Comparison of ENCODE assay signal across 1 cellular context in the genomic region with DNA sequence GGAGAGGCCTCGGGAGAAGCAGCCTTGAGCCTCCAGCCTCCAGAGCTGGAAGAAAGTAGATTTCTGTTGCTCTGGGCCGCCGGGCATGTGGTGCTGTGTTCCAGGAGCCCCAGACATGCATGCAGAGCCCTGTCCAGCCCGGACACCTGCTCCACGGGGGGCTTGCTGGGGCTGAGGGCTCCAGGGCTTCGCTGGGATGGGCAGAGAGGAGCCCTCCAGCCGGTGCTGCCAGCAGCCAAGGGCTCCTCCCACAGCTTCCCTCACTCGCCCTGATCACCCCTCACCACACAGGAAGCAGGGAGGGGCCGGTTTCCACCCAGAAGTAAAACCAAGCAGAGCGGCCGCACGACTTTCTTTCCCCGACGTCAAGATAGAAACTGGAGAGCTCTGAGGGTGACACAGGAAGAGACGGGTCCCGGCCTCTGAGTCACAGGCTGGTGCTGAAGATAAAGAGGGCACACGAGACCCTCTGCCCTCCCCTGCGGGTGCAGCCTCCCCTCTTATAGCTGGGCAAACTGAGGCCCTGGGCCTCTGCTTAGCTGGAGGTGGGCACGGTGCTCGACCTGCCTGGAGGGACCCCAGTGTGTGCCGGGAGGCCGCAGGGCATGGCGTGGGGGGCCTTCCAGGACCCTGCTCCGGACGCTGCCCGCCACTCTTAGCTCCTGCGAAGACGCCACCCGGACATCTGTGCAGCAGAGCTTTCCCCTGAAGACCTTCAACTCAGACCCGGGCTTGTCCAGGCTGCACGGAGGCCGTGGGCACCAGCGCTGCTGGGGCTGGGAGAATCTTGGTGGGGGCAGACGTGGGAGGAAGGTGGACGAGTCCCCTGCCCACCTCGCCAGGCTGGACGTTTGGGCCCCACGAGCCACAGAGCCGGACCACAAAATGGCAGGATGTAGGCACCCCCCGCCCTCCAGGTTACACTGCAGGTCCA.
TF ChIP-seq lines count a peak whose summit lies in the region.

No MANE protein-coding gene starts in this region.

TF ChIP-seq in GM12878, 131 proteins besides CTCF, POLR2A, EP300 and RAD21 (continues in another document):
- peak; percentile 87 for TF ChIP-seq EED (IDR thresholded peaks at IDR 0.05; ENCODE audit: low read depth)
- TF ChIP-seq CREB1 (IDR thresholded peaks at IDR 0.05; ENCODE audit: low read depth): peak; percentile 73
- TF ChIP-seq, protein P1, sequence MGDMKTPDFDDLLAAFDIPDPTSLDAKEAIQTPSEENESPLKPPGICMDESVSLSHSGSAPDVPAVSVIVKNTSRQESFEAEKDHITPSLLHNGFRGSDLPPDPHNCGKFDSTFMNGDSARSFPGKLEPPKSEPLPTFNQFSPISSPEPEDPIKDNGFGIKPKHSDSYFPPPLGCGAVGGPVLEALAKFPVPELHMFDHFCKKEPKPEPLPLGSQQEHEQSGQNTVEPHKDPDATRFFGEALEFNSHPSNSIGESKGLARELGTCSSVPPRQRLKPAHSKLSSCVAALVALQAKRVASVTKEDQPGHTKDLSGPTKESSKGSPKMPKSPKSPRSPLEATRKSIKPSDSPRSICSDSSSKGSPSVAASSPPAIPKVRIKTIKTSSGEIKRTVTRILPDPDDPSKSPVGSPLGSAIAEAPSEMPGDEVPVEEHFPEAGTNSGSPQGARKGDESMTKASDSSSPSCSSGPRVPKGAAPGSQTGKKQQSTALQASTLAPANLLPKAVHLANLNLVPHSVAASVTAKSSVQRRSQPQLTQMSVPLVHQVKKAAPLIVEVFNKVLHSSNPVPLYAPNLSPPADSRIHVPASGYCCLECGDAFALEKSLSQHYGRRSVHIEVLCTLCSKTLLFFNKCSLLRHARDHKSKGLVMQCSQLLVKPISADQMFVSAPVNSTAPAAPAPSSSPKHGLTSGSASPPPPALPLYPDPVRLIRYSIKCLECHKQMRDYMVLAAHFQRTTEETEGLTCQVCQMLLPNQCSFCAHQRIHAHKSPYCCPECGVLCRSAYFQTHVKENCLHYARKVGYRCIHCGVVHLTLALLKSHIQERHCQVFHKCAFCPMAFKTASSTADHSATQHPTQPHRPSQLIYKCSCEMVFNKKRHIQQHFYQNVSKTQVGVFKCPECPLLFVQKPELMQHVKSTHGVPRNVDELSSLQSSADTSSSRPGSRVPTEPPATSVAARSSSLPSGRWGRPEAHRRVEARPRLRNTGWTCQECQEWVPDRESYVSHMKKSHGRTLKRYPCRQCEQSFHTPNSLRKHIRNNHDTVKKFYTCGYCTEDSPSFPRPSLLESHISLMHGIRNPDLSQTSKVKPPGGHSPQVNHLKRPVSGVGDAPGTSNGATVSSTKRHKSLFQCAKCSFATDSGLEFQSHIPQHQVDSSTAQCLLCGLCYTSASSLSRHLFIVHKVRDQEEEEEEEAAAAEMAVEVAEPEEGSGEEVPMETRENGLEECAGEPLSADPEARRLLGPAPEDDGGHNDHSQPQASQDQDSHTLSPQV (IDR thresholded peaks at IDR 0.05): 0 out of 2 replicates have a peak, but pooled peaks have one; percentile 34
- TF ChIP-seq NFIC (IDR thresholded peaks at IDR 0.05; ENCODE audit: low read depth, low read length): peak; percentile 71; the same call in 1 of the 2 replicates
- peak; percentile 69; the same call in 1 of the 2 replicates for TF ChIP-seq MTA3 (IDR thresholded peaks at IDR 0.05; ENCODE audit: borderline replicate concordance, low read length)
- TF ChIP-seq MTA2 (IDR thresholded peaks at IDR 0.05; ENCODE audit: low read depth): peak; percentile 81
- TF ChIP-seq POLR2AphosphoS2 (IDR thresholded peaks at IDR 0.05; ENCODE audit: low read depth, low read length): no peak
- TF ChIP-seq, protein P2, sequence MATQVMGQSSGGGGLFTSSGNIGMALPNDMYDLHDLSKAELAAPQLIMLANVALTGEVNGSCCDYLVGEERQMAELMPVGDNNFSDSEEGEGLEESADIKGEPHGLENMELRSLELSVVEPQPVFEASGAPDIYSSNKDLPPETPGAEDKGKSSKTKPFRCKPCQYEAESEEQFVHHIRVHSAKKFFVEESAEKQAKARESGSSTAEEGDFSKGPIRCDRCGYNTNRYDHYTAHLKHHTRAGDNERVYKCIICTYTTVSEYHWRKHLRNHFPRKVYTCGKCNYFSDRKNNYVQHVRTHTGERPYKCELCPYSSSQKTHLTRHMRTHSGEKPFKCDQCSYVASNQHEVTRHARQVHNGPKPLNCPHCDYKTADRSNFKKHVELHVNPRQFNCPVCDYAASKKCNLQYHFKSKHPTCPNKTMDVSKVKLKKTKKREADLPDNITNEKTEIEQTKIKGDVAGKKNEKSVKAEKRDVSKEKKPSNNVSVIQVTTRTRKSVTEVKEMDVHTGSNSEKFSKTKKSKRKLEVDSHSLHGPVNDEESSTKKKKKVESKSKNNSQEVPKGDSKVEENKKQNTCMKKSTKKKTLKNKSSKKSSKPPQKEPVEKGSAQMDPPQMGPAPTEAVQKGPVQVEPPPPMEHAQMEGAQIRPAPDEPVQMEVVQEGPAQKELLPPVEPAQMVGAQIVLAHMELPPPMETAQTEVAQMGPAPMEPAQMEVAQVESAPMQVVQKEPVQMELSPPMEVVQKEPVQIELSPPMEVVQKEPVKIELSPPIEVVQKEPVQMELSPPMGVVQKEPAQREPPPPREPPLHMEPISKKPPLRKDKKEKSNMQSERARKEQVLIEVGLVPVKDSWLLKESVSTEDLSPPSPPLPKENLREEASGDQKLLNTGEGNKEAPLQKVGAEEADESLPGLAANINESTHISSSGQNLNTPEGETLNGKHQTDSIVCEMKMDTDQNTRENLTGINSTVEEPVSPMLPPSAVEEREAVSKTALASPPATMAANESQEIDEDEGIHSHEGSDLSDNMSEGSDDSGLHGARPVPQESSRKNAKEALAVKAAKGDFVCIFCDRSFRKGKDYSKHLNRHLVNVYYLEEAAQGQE (IDR thresholded peaks at IDR 0.05; ENCODE audit: low read depth, low read length): peak; percentile 37; the same call in 1 of the 2 replicates
- TF ChIP-seq ETV6 (conservative IDR thresholded peaks at IDR 0.05 in 1 of 2, IDR thresholded peaks at IDR 0.05 in 1 of 2; ENCODE audit: borderline replicate concordance in 1 of 2, low read depth in 1 of 2): peak in 1 of 2 experiments; percentile 98; a peak in 2 of 4 replicates
- TF ChIP-seq HDGF (IDR thresholded peaks at IDR 0.05): peak; percentile 88
- peak; percentile 84 for TF ChIP-seq ATF7 (IDR thresholded peaks at IDR 0.05; ENCODE audit: low read depth)
- TF ChIP-seq, protein P3, sequence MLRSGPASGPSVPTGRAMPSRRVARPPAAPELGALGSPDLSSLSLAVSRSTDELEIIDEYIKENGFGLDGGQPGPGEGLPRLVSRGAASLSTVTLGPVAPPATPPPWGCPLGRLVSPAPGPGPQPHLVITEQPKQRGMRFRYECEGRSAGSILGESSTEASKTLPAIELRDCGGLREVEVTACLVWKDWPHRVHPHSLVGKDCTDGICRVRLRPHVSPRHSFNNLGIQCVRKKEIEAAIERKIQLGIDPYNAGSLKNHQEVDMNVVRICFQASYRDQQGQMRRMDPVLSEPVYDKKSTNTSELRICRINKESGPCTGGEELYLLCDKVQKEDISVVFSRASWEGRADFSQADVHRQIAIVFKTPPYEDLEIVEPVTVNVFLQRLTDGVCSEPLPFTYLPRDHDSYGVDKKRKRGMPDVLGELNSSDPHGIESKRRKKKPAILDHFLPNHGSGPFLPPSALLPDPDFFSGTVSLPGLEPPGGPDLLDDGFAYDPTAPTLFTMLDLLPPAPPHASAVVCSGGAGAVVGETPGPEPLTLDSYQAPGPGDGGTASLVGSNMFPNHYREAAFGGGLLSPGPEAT (IDR thresholded peaks at IDR 0.05; ENCODE audit: low read depth): peak; percentile 83
- peak; percentile 5; the same call in 1 of the 2 replicates for TF ChIP-seq SMC3 (IDR thresholded peaks at IDR 0.05; ENCODE audit: borderline replicate concordance, low read length)
- no peak for TF ChIP-seq HDAC2 (IDR thresholded peaks at IDR 0.05)
- peak; percentile 67; the same call in 1 of the 2 replicates for TF ChIP-seq MXI1 (IDR thresholded peaks at IDR 0.05; ENCODE audit: low read depth, low read length)
- peak; percentile 69; the same call in 1 of the 2 replicates for TF ChIP-seq MEF2A (IDR thresholded peaks at IDR 0.05; ENCODE audit: insufficient read depth, low read depth, low read length)
- TF ChIP-seq, protein P4, sequence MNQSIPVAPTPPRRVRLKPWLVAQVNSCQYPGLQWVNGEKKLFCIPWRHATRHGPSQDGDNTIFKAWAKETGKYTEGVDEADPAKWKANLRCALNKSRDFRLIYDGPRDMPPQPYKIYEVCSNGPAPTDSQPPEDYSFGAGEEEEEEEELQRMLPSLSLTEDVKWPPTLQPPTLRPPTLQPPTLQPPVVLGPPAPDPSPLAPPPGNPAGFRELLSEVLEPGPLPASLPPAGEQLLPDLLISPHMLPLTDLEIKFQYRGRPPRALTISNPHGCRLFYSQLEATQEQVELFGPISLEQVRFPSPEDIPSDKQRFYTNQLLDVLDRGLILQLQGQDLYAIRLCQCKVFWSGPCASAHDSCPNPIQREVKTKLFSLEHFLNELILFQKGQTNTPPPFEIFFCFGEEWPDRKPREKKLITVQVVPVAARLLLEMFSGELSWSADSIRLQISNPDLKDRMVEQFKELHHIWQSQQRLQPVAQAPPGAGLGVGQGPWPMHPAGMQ (IDR thresholded peaks at IDR 0.05; ENCODE audit: borderline replicate concordance): no peak
- peak; percentile 78 for TF ChIP-seq MEF2B (IDR thresholded peaks at IDR 0.05; ENCODE audit: partially characterized antibody, poor library complexity, severe bottlenecking)
- peak; percentile 95 for TF ChIP-seq IKZF1 (conservative IDR thresholded peaks at IDR 0.05)
- no peak for TF ChIP-seq RBBP5 (conservative IDR thresholded peaks at IDR 0.05)
- TF ChIP-seq SMAD1 (IDR thresholded peaks at IDR 0.05; ENCODE audit: low read depth, partially characterized antibody): no peak
- TF ChIP-seq, protein P5, sequence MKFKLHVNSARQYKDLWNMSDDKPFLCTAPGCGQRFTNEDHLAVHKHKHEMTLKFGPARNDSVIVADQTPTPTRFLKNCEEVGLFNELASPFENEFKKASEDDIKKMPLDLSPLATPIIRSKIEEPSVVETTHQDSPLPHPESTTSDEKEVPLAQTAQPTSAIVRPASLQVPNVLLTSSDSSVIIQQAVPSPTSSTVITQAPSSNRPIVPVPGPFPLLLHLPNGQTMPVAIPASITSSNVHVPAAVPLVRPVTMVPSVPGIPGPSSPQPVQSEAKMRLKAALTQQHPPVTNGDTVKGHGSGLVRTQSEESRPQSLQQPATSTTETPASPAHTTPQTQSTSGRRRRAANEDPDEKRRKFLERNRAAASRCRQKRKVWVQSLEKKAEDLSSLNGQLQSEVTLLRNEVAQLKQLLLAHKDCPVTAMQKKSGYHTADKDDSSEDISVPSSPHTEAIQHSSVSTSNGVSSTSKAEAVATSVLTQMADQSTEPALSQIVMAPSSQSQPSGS (IDR thresholded peaks at IDR 0.05; ENCODE audit: low read length): no peak; the same call in 1 of the 2 replicates
- TF ChIP-seq, protein P6, sequence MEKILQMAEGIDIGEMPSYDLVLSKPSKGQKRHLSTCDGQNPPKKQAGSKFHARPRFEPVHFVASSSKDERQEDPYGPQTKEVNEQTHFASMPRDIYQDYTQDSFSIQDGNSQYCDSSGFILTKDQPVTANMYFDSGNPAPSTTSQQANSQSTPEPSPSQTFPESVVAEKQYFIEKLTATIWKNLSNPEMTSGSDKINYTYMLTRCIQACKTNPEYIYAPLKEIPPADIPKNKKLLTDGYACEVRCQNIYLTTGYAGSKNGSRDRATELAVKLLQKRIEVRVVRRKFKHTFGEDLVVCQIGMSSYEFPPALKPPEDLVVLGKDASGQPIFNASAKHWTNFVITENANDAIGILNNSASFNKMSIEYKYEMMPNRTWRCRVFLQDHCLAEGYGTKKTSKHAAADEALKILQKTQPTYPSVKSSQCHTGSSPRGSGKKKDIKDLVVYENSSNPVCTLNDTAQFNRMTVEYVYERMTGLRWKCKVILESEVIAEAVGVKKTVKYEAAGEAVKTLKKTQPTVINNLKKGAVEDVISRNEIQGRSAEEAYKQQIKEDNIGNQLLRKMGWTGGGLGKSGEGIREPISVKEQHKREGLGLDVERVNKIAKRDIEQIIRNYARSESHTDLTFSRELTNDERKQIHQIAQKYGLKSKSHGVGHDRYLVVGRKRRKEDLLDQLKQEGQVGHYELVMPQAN (conservative IDR thresholded peaks at IDR 0.05): peak; percentile 69
- TF ChIP-seq CHD2 (IDR thresholded peaks at IDR 0.05; ENCODE audit: borderline replicate concordance, low read depth, low read length): peak; percentile 38; the same call in 1 of the 2 replicates
- peak; percentile 82 for TF ChIP-seq TBL1XR1 (IDR thresholded peaks at IDR 0.05; ENCODE audit: low read depth, low read length)
- 0 out of 2 replicates have a peak, but pooled peaks have one; percentile 43 for TF ChIP-seq MYB (IDR thresholded peaks at IDR 0.05; ENCODE audit: borderline replicate concordance, low read depth, low read length)
- TF ChIP-seq, protein P7, sequence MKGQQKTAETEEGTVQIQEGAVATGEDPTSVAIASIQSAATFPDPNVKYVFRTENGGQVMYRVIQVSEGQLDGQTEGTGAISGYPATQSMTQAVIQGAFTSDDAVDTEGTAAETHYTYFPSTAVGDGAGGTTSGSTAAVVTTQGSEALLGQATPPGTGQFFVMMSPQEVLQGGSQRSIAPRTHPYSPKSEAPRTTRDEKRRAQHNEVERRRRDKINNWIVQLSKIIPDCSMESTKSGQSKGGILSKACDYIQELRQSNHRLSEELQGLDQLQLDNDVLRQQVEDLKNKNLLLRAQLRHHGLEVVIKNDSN (IDR thresholded peaks at IDR 0.05; ENCODE audit: borderline replicate concordance, extremely low read length, insufficient read depth, low read depth, low read length): no peak
- TF ChIP-seq, protein P8, sequence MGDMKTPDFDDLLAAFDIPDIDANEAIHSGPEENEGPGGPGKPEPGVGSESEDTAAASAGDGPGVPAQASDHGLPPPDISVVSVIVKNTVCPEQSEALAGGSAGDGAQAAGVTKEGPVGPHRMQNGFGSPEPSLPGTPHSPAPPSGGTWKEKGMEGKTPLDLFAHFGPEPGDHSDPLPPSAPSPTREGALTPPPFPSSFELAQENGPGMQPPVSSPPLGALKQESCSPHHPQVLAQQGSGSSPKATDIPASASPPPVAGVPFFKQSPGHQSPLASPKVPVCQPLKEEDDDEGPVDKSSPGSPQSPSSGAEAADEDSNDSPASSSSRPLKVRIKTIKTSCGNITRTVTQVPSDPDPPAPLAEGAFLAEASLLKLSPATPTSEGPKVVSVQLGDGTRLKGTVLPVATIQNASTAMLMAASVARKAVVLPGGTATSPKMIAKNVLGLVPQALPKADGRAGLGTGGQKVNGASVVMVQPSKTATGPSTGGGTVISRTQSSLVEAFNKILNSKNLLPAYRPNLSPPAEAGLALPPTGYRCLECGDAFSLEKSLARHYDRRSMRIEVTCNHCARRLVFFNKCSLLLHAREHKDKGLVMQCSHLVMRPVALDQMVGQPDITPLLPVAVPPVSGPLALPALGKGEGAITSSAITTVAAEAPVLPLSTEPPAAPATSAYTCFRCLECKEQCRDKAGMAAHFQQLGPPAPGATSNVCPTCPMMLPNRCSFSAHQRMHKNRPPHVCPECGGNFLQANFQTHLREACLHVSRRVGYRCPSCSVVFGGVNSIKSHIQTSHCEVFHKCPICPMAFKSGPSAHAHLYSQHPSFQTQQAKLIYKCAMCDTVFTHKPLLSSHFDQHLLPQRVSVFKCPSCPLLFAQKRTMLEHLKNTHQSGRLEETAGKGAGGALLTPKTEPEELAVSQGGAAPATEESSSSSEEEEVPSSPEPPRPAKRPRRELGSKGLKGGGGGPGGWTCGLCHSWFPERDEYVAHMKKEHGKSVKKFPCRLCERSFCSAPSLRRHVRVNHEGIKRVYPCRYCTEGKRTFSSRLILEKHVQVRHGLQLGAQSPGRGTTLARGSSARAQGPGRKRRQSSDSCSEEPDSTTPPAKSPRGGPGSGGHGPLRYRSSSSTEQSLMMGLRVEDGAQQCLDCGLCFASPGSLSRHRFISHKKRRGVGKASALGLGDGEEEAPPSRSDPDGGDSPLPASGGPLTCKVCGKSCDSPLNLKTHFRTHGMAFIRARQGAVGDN (IDR thresholded peaks at IDR 0.05): peak; percentile 79
- peak in 1 of 2 experiments; percentile 66; a peak in 1 of 3 replicates for TF ChIP-seq EGR1 (IDR thresholded peaks at IDR 0.05; ENCODE audit: borderline replicate concordance in 1 of 2, low read depth in 2 of 2, low read length in 2 of 2)
- peak; percentile 67; the same call in 1 of the 2 replicates for TF ChIP-seq ZBED1 (IDR thresholded peaks at IDR 0.05; ENCODE audit: borderline replicate concordance)
- TF ChIP-seq TCF3 (IDR thresholded peaks at IDR 0.05; ENCODE audit: borderline replicate concordance, insufficient read depth, low read depth, low read length): peak; percentile 60; the same call in 1 of the 2 replicates
